Comparison of ENCODE assay signal across 20 cellular contexts in genomic region chr12:86275356-86275755, GRCh38. TPM values are rescaled to one million over a fixed set of nuclear protein-coding genes. Genes with fewer than 3 reads are reported as not detected.
DNase-seq lines count a peak whose midpoint lies in the region.
"Had no signal": no experiment of that assay in that cellular context is flagged by ENCODE, and none has a peak within 500 bp of the region (broad histone marks: within the 10 kb centered on the region; RNA-seq: fewer than 3 reads in every experiment).

No MANE protein-coding gene starts in this region.

- no peaks in the 10 kb centered on the region for H3K27me3 ChIP-seq in mesendoderm (ENCODE audit: insufficient read depth, low read length, poor library complexity)
- H3K27me3 ChIP-seq in trophoblast cell (ENCODE audit: insufficient read depth, low read length), result no peaks in the 10 kb centered on the region

- H3K27ac ChIP-seq in mesendoderm (ENCODE audit: low read depth, low read length), result no peak overlapping the region
- no peak overlapping the region for H3K27ac ChIP-seq in trophoblast cell (ENCODE audit: low read depth, low read length)

- H3K79me1 ChIP-seq in mesendoderm (ENCODE audit: low read length), result no peaks in the 10 kb centered on the region
- H3K79me1 ChIP-seq in trophoblast cell (ENCODE audit: low read length), result no peaks in the 10 kb centered on the region

- DNase-seq in NCI-H524 (lab: John Stamatoyannopoulos, UW) (peak; percentile 90 to 97), NCI-H82 treated with DMSO at 0.1 percent for 48 hours (lab: John Stamatoyannopoulos, UW; ENCODE audit: unreplicated experiment) (peak; percentile 99), SK-N-DZ (ENCODE audit: low spot score) (peak; percentile 67), mesendoderm (peak; percentile 31), trophoblast cell (no peak), activated gamma-delta T cell (lab: John Stamatoyannopoulos, UW) (no peak), NCI-H2029 (lab: John Stamatoyannopoulos, UW) (no peak), SIG-M5 (lab: John Stamatoyannopoulos, UW) (no peak)
- DNase-seq: C1 segment of cervical spinal cord; Calu3; CD4-positive, alpha-beta memory T cell; COR-L47; DMS 273 treated with DMSO at 0.1 percent for 48 hours; DMS79; EL; GDM1; H9 had no signal

- no peak overlapping the region for H2BK15ac ChIP-seq in mesendoderm (replicated peaks; ENCODE audit: low read depth)

- H3K4me1 ChIP-seq in mesendoderm (ENCODE audit: control insufficient read depth, low read depth, low read length) (no peaks in the 10 kb centered on the region), trophoblast cell (ENCODE audit: control insufficient read depth in 1 of 2, insufficient read depth in 2 of 2, low read length in 2 of 2) (no peaks in the 10 kb centered on the region)

- no peak overlapping the region for H2BK120ac ChIP-seq in mesendoderm (ENCODE audit: low read depth, low read length)
- no peak overlapping the region for H2BK120ac ChIP-seq in trophoblast cell (ENCODE audit: insufficient read depth, low read length, poor library complexity)

- no peak overlapping the region for H3K4ac ChIP-seq in mesendoderm (ENCODE audit: low read depth, low read length)
- H3K4ac ChIP-seq in trophoblast cell (ENCODE audit: low read depth, low read length), result no peak overlapping the region

- no peak overlapping the region for H3K56ac ChIP-seq in mesendoderm (ENCODE audit: low read length)

- H4K8ac ChIP-seq in mesendoderm (ENCODE audit: low read depth, low read length) (no peak overlapping the region), trophoblast cell (ENCODE audit: low read depth, low read length) (no peak overlapping the region)

- H3K79me2 ChIP-seq in mesendoderm (ENCODE audit: control insufficient read depth, insufficient read depth, low read length), result no peaks in the 10 kb centered on the region
- no peaks in the 10 kb centered on the region for H3K79me2 ChIP-seq in trophoblast cell (ENCODE audit: control insufficient read depth, insufficient read depth, low read length, poor library complexity)

- H3K23ac ChIP-seq in mesendoderm (ENCODE audit: low read length) (no peak overlapping the region), trophoblast cell (ENCODE audit: low read length) (no peak overlapping the region)

- no peak overlapping the region for H4K91ac ChIP-seq in trophoblast cell (ENCODE audit: low read depth, low read length)

- H3K18ac ChIP-seq in mesendoderm (ENCODE audit: low read length) (no peak overlapping the region), trophoblast cell (ENCODE audit: low read length) (no peak overlapping the region)

- H2AK5ac ChIP-seq in mesendoderm (ENCODE audit: low read length) (no peak overlapping the region), trophoblast cell (ENCODE audit: low read length) (no peak overlapping the region)

- no peak overlapping the region for H4K12ac ChIP-seq in trophoblast cell (ENCODE audit: low read depth, low read length)

- H3K4me3 ChIP-seq in mesendoderm (ENCODE audit: low read length) (no peak overlapping the region), trophoblast cell (ENCODE audit: low read depth, low read length) (no peak overlapping the region)
- H3K4me3 ChIP-seq: GM12878, GM23338 had no signal

- H3K9me3 ChIP-seq in trophoblast cell (ENCODE audit: insufficient read depth, low read depth, low read length), result no peaks in the 10 kb centered on the region

- H2BK5ac ChIP-seq in mesendoderm (ENCODE audit: low read length) (no peak overlapping the region), trophoblast cell (ENCODE audit: low read depth, low read length, poor library complexity) (no peak overlapping the region)

- no peaks in the 10 kb centered on the region for H3K36me3 ChIP-seq in mesendoderm (ENCODE audit: control insufficient read depth, insufficient read depth, low read length)
- no peaks in the 10 kb centered on the region for H3K36me3 ChIP-seq in trophoblast cell (ENCODE audit: control insufficient read depth in 1 of 2, insufficient read depth in 2 of 2, low read length in 2 of 2)

- H3K4me2 ChIP-seq in mesendoderm (ENCODE audit: low read length) (no peak overlapping the region), trophoblast cell (ENCODE audit: low read length) (no peak overlapping the region)
- H3K4me2 ChIP-seq: GM23338 had no signal

- H2BK12ac ChIP-seq in trophoblast cell (ENCODE audit: low read length), result no peak overlapping the region

- H3K14ac ChIP-seq in trophoblast cell (ENCODE audit: low read length), result no peak overlapping the region

- no CpG with 5 or more reads among the region's 5 CpGs for WGBS in mesendoderm (ENCODE audit: extremely low coverage, insufficient coverage, low lambda C conversion rate)
- no CpG with 5 or more reads among the region's 5 CpGs for WGBS in trophoblast cell (ENCODE audit: extremely low coverage, insufficient coverage, insufficient read length)

- no peak overlapping the region for H4K5ac ChIP-seq in mesendoderm (ENCODE audit: low read length)

- H3K9ac ChIP-seq in mesendoderm (ENCODE audit: low read length), result no peak overlapping the region
- no peak overlapping the region for H3K9ac ChIP-seq in trophoblast cell (ENCODE audit: low read length)

- H2AFZ ChIP-seq in trophoblast cell (ENCODE audit: insufficient read depth, low read length, poor library complexity), result no peak overlapping the region
- H2AFZ ChIP-seq: GM23338 had no signal

RNA-seq across cellular contexts. Expression of gene MGAT4C, which starts 19.2 kb away (rescaled TPM):
- polyA plus RNA-seq in SK-N-DZ (2014; cell fraction: cytosol; rRNA removed), result 0.14 and 0.38 TPM in 2 replicates
- polyA plus RNA-seq in SK-N-DZ (2014; cell fraction: nucleus; rRNA removed), result 0.26 and 0.66 TPM in 2 replicates
- polyA plus RNA-seq in mesendoderm (2013, experiment 1 of 2), result 1.5 TPM
- polyA plus RNA-seq in mesendoderm (2013, experiment 2 of 2), result 1.3 TPM
- polyA plus RNA-seq in trophoblast cell (2013), result 0.01 and 0.03 TPM in 2 replicates
- polyA plus RNA-seq: BJ; CD4-positive, alpha-beta memory T cell; GM12878 had no signal

Comparison
In these comparisons a context has a peak if more than half of its experiments do, and no peak if none do; other contexts are left out.
1. DNase-seq: peak in NCI-H524 (2 of 2), NCI-H82 treated with DMSO at 0.1 percent for 48 hours (single experiment), SK-N-DZ (single experiment) and mesendoderm (single experiment); none in trophoblast cell (0 of 2), activated gamma-delta T cell (single experiment), NCI-H2029 (single experiment) and SIG-M5 (single experiment).